In the genomic region with DNA sequence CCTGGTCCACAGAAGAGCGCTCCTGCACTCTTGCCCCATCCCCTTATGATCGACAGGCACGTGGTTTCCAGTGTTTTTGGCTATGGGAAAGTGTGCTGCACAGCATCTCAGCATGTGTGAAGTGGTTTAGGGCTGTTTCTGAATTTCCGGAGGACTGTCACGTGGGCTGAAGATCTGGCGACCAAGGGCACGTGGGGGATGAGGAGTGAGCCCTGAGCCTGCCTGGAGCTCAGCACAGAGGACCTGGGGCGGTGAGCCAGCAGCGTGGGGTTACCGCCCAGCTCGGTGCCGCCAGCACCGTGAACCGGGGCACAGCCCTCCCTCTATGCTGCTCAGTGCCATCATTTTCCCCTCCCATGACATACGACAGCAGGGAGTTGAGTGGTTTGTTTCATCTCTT, we compare ENCODE assay signal across 1 cellular context.
TF ChIP-seq lines count a peak whose summit lies in the region.

No MANE protein-coding gene starts in this region.

TF ChIP-seq in HepG2, 621 proteins besides CTCF, POLR2A, EP300 and RAD21:
- TF ChIP-seq THRA (CRISPR knock-in tag; IDR thresholded peaks at IDR 0.05; ENCODE audit: borderline replicate concordance) (no peak), HNRNPK (IDR thresholded peaks at IDR 0.05; ENCODE audit: low read depth, low read length, poor library complexity, severe bottlenecking) (no peak), ZNF557 (CRISPR knock-in tag; IDR thresholded peaks at IDR 0.05) (no peak)
